Comparison of ENCODE assay signal across 1 cellular context in genomic region chr19:12995596-12996541, GRCh38.
TF ChIP-seq lines count a peak whose summit lies in the region.

No MANE protein-coding gene starts in this region.

TF ChIP-seq in HepG2, 621 proteins besides CTCF, POLR2A, EP300 and RAD21 (continued from another document and continues in another):
- peak; percentile 56; the same call in 1 of the 2 replicates for TF ChIP-seq ZNF784 (CRISPR knock-in tag; IDR thresholded peaks at IDR 0.05; ENCODE audit: borderline replicate concordance)
- TF ChIP-seq HNF1B (CRISPR knock-in tag; IDR thresholded peaks at IDR 0.05) = no peak
- no peak for TF ChIP-seq PPARG (CRISPR knock-in tag; conservative IDR thresholded peaks at IDR 0.05)
- TF ChIP-seq TFE3 (CRISPR knock-in tag; IDR thresholded peaks at IDR 0.05) = 0 out of 2 replicates have a peak, but pooled peaks have one; percentile 8
- no peak for TF ChIP-seq TARDBP (CRISPR knock-in tag; IDR thresholded peaks at IDR 0.05)
- TF ChIP-seq MED13 (CRISPR knock-in tag; IDR thresholded peaks at IDR 0.05) = no peak
- TF ChIP-seq PRDM4 (CRISPR knock-in tag; IDR thresholded peaks at IDR 0.05; ENCODE audit: borderline replicate concordance) = no peak
- TF ChIP-seq TSC22D2 (CRISPR knock-in tag; IDR thresholded peaks at IDR 0.05; ENCODE audit: borderline replicate concordance) = no peak
- TF ChIP-seq CHCHD3 (CRISPR knock-in tag; IDR thresholded peaks at IDR 0.05) = 0 out of 2 replicates have a peak, but pooled peaks have one; percentile 21
- TF ChIP-seq RAD51 (IDR thresholded peaks at IDR 0.05; ENCODE audit: borderline replicate concordance) = no peak
- TF ChIP-seq ZNF646 (CRISPR knock-in tag; IDR thresholded peaks at IDR 0.05) = peak; percentile 85
- no peak for TF ChIP-seq LBX2 (CRISPR knock-in tag; IDR thresholded peaks at IDR 0.05; ENCODE audit: borderline replicate concordance)
- TF ChIP-seq HMGXB3 (CRISPR knock-in tag; IDR thresholded peaks at IDR 0.05; ENCODE audit: borderline replicate concordance) = no peak
- no peak for TF ChIP-seq ELF3 (CRISPR knock-in tag; IDR thresholded peaks at IDR 0.05)
- no peak for TF ChIP-seq RERE (CRISPR knock-in tag; IDR thresholded peaks at IDR 0.05; ENCODE audit: low read depth)
- TF ChIP-seq CBX5 (CRISPR knock-in tag; IDR thresholded peaks at IDR 0.05; ENCODE audit: borderline replicate concordance) = no peak
- TF ChIP-seq ZNF414 (CRISPR knock-in tag; IDR thresholded peaks at IDR 0.05) = peak; percentile 25; the same call in 1 of the 2 replicates
- TF ChIP-seq POGK (CRISPR knock-in tag; conservative IDR thresholded peaks at IDR 0.05) = no peak
- no peak for TF ChIP-seq MTA3 (CRISPR knock-in tag; IDR thresholded peaks at IDR 0.05)
- no peak; the same call in 1 of the 2 replicates for TF ChIP-seq MXD1 (CRISPR knock-in tag; IDR thresholded peaks at IDR 0.05)
- TF ChIP-seq CBFB (CRISPR knock-in tag; IDR thresholded peaks at IDR 0.05) = no peak
- no peak for TF ChIP-seq ZNF547 (CRISPR knock-in tag; IDR thresholded peaks at IDR 0.05)
